ENCODE assay signal across 10 cellular contexts in the genomic region with DNA sequence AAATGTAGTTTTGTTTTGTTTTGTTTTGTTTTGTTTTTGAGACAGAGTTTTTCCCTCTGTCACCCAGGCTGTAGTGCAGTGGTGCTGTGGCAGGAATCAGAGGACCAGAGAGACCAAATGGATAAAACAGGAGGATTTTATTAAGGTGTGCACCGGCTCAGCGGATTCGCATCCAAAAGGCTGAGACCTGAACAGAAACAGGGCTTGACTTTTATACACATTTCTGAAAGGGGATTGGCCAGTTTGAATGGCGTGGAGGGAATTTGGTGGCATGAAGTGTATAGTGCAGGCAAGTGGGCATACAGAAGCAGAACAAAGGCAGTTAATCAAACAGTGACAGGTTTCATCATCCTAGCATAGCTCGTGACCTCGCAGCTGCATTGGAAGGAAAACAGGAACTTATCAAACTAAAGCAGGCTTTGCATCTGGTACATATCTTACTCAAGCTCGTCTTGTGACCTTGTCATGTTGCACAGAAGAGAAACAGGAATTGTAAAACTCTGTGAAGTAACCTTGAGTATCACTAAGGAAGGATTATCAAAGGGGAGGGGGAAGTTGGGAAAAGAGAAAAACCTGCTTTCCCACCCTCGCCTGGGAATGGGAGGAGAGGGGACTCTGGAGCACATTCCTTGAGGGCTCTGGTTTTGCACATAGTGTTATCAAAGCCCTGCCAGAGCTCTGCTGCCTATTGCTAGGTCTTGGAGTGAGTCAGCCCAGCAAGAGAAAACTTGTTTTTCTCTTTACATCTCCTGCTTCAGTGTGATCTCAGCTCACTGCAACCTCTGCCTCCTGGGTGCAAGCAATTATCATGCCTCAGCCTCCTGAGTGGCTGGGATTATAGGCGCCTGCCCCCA. TPM values are rescaled to one million over a fixed set of nuclear protein-coding genes. Genes with fewer than 3 reads are reported as not detected.
DNase-seq lines count a peak whose midpoint lies in the region; ATAC-seq and TF ChIP-seq lines count a peak whose summit lies in the region.
"Had no signal": no experiment of that assay in that cellular context is flagged by ENCODE, and none has a peak within 500 bp of the region (broad histone marks: within the 10 kb centered on the region; RNA-seq: fewer than 3 reads in every experiment).

No MANE protein-coding gene starts in this region.

- H3K4me3 ChIP-seq in SK-N-SH (ENCODE audit: low read depth in 2 of 2, low read length in 1 of 2): no peak overlapping the region
- no peak overlapping the region for H3K4me3 ChIP-seq in right lobe of liver
- H3K4me3 ChIP-seq in upper lobe of left lung: no peak overlapping the region
- H3K4me3 ChIP-seq: A549 had no signal

- H3K4me3 Mint-ChIP-seq in MCF 10A (ENCODE audit: unreplicated experiment): peak overlapping the region; percentile 3
- H3K4me3 Mint-ChIP-seq: natural killer cell had no signal

- H3K36me3 ChIP-seq in SK-N-SH (replicated peaks in 1 of 2; ENCODE audit: control insufficient read depth in 1 of 2, insufficient read depth in 2 of 2, low read length in 1 of 2): no peaks in the 10 kb centered on the region
- no peaks in the 10 kb centered on the region for H3K36me3 ChIP-seq in right lobe of liver
- no peaks in the 10 kb centered on the region for H3K36me3 ChIP-seq in upper lobe of left lung

- TF ChIP-seq RAD21 in SK-N-SH (IDR thresholded peaks at IDR 0.05; ENCODE audit: low read length): no peak

- POLR2A ChIA-PET in SK-N-SH (lab: Yijun Ruan, JAX): no interaction called here
- POLR2A ChIA-PET in MCF 10A (lab: Yijun Ruan, JAX): interaction anchor here (0.5 to 2.3 kb wide), 17 partner anchors 9 to 486 kb away, joined by 3 to 10 read pairs (median 3); a partner anchor contains a TSS

- H3K79me2 ChIP-seq in SK-N-SH (ENCODE audit: insufficient read depth): no peaks in the 10 kb centered on the region

- no peak overlapping the region for H3K9ac ChIP-seq in SK-N-SH

- DNase-seq in SK-N-SH (no peak), MCF 10A (ENCODE audit: unreplicated experiment) (peak; percentile 73), right lobe of liver (no peak), upper lobe of left lung (peak in 1 of 2 donors; percentile 71), NCI-H446 (lab: John Stamatoyannopoulos, UW) (no peak)
- DNase-seq: natural killer cell had no signal

- H3K4me2 ChIP-seq in SK-N-SH: no peak overlapping the region
- H3K4me2 ChIP-seq: A549 had no signal

- CTCF ChIA-PET in SK-N-SH (lab: Yijun Ruan, JAX): no interaction called here
- CTCF ChIA-PET in MCF 10A (lab: Yijun Ruan, JAX): interaction anchor here (1.4 kb wide), 1 partner anchor 67 kb away, joined by 4 read pairs; a partner anchor contains a TSS

- 62% methylated on average over 9 of the region's 9 CpGs for WGBS in SK-N-SH (ENCODE audit: low lambda C conversion rate)
- WGBS in right lobe of liver (ENCODE audit: insufficient coverage, low coverage, low lambda C conversion rate, missing lambda C conversion rate): 45% methylated on average over 9 of the region's 9 CpGs
- 52 to 55% methylated on average over 9 of the region's 9 CpGs for WGBS in upper lobe of left lung, 2 donors

- intact Hi-C loops in MCF 10A (cut with micrococcal nuclease) (no loop called here), right lobe of liver (cut with DNase I) (no loop called here)

- H3F3A ChIP-seq in SK-N-SH (replicated peaks; ENCODE audit: insufficient read depth): no peaks in the 10 kb centered on the region

- H3K27ac ChIP-seq in SK-N-SH (ENCODE audit: low read depth in 2 of 2, low read length in 1 of 2) (no peak overlapping the region), right lobe of liver (peak overlapping the region; percentile 7 to 47 (median 37)), upper lobe of left lung (peak overlapping the region; percentile 67 to 75 (median 70))
- H3K27ac ChIP-seq: A549 had no signal

- H3K9me2 ChIP-seq in SK-N-SH: no peaks in the 10 kb centered on the region

- no peaks in the 10 kb centered on the region for H3K9me3 Mint-ChIP-seq in MCF 10A (ENCODE audit: unreplicated experiment)

- H4K20me1 ChIP-seq in SK-N-SH (ENCODE audit: insufficient read depth): no peaks in the 10 kb centered on the region

- peaks cover 5% of the 10 kb centered on the region for H3K36me3 Mint-ChIP-seq in MCF 10A (ENCODE audit: insufficient read depth, unreplicated experiment)
- H3K36me3 Mint-ChIP-seq: natural killer cell had no signal

- peak overlapping the region; percentile 68 for H3K27ac Mint-ChIP-seq in MCF 10A (ENCODE audit: low read depth, unreplicated experiment)
- H3K27ac Mint-ChIP-seq: natural killer cell had no signal

- H3K27me3 ChIP-seq in SK-N-SH (ENCODE audit: insufficient read depth) (no peaks in the 10 kb centered on the region), right lobe of liver (no peaks in the 10 kb centered on the region), upper lobe of left lung (no peaks in the 10 kb centered on the region)

- TF ChIP-seq EP300 in SK-N-SH (IDR thresholded peaks at IDR 0.05; ENCODE audit: borderline replicate concordance in 1 of 2, low read depth in 1 of 2, low read length in 1 of 2) (no peak), upper lobe of left lung (IDR thresholded peaks at IDR 0.05) (peak in 2 of 4 donors; percentile 48 to 94)

- no peaks in the 10 kb centered on the region for H3K27me3 Mint-ChIP-seq in MCF 10A (ENCODE audit: insufficient read depth, unreplicated experiment)

- no peak for TF ChIP-seq CTCF in SK-N-SH (IDR thresholded peaks at IDR 0.05)
- no peak for TF ChIP-seq CTCF in MCF 10A (IDR thresholded peaks at IDR 0.05; ENCODE audit: unreplicated experiment)
- no peak for TF ChIP-seq CTCF in right lobe of liver (IDR thresholded peaks at IDR 0.05)
- TF ChIP-seq CTCF in upper lobe of left lung (IDR thresholded peaks at IDR 0.05): no peak

- ATAC-seq in SK-N-SH treated with all-trans-retinoic acid at 6 μM for 48 hours: peak; percentile 53; the same call in 2 of the 3 replicates
- ATAC-seq in right lobe of liver: peak; percentile 56 to 92 (median 86)
- peak; percentile 86 to 91 for ATAC-seq in upper lobe of left lung (ENCODE audit: low FRiP score in 2 of 2)
- ATAC-seq in GM21717 (IDR thresholded peaks at IDR 0.05; ENCODE audit: unreplicated experiment): no peak
- no peak for ATAC-seq in GM19395 (IDR thresholded peaks at IDR 0.05; ENCODE audit: unreplicated experiment)
- ATAC-seq: A549 had no signal

- BruUV-seq in MCF 10A (replicated peaks; lab: Mats Ljungman, UMichigan): no TSS peak

- TF ChIP-seq POLR2A in right lobe of liver (IDR thresholded peaks at IDR 0.05) (no peak), upper lobe of left lung (IDR thresholded peaks at IDR 0.05) (no peak)

- peaks cover 6% of the 10 kb centered on the region for H3K4me1 Mint-ChIP-seq in MCF 10A (ENCODE audit: insufficient read depth, unreplicated experiment)
- H3K4me1 Mint-ChIP-seq: natural killer cell had no signal

- no peaks in the 10 kb centered on the region for H3K4me1 ChIP-seq in SK-N-SH (ENCODE audit: control insufficient read depth in 1 of 2, insufficient read depth in 2 of 2, low read depth in 1 of 2, low read length in 1 of 2)
- H3K4me1 ChIP-seq in right lobe of liver: no peaks in the 10 kb centered on the region
- peaks cover 5 to 15% (median 9%) of the 10 kb centered on the region in 4 donors for H3K4me1 ChIP-seq in upper lobe of left lung
- H3K4me1 ChIP-seq: A549 had no signal

- H3K9me3 ChIP-seq in SK-N-SH (peaks cover 3% of the 10 kb centered on the region; the same call in 1 of the 2 replicates), right lobe of liver (peaks cover 0 to 7% (median 0%) of the 10 kb centered on the region in 4 donors), upper lobe of left lung (peaks cover 2 to 10% (median 6%) of the 10 kb centered on the region in 4 donors)

- no peak overlapping the region for H2AFZ ChIP-seq in SK-N-SH (ENCODE audit: low read depth)

TF ChIP-seq in SK-N-SH treated with all-trans-retinoic acid at 6 μM for 48 hours, 23 proteins besides CTCF, POLR2A, EP300 and RAD21 (continues in another document):
- no peak for TF ChIP-seq TCF4 (CRISPR knock-in tag; IDR thresholded peaks at IDR 0.05; ENCODE audit: borderline replicate concordance)
- no peak for TF ChIP-seq ISL1 (CRISPR knock-in tag; IDR thresholded peaks at IDR 0.05)
- TF ChIP-seq, protein P1, sequence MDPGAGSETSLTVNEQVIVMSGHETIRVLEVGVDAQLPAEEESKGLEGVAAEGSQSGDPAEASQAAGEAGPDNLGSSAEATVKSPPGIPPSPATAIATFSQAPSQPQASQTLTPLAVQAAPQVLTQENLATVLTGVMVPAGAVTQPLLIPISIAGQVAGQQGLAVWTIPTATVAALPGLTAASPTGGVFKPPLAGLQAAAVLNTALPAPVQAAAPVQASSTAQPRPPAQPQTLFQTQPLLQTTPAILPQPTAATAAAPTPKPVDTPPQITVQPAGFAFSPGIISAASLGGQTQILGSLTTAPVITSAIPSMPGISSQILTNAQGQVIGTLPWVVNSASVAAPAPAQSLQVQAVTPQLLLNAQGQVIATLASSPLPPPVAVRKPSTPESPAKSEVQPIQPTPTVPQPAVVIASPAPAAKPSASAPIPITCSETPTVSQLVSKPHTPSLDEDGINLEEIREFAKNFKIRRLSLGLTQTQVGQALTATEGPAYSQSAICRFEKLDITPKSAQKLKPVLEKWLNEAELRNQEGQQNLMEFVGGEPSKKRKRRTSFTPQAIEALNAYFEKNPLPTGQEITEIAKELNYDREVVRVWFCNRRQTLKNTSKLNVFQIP (CRISPR knock-in tag; IDR thresholded peaks at IDR 0.05; ENCODE audit: borderline replicate concordance, low read depth): no peak
- TF ChIP-seq OSR1 (CRISPR knock-in tag; IDR thresholded peaks at IDR 0.05): no peak

TF ChIP-seq in SK-N-SH, 30 proteins besides CTCF, POLR2A, EP300 and RAD21 (continues in another document):
- TF ChIP-seq, protein P2, sequence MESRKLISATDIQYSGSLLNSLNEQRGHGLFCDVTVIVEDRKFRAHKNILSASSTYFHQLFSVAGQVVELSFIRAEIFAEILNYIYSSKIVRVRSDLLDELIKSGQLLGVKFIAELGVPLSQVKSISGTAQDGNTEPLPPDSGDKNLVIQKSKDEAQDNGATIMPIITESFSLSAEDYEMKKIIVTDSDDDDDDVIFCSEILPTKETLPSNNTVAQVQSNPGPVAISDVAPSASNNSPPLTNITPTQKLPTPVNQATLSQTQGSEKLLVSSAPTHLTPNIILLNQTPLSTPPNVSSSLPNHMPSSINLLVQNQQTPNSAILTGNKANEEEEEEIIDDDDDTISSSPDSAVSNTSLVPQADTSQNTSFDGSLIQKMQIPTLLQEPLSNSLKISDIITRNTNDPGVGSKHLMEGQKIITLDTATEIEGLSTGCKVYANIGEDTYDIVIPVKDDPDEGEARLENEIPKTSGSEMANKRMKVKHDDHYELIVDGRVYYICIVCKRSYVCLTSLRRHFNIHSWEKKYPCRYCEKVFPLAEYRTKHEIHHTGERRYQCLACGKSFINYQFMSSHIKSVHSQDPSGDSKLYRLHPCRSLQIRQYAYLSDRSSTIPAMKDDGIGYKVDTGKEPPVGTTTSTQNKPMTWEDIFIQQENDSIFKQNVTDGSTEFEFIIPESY (IDR thresholded peaks at IDR 0.05; ENCODE audit: borderline replicate concordance, low read depth): no peak
- TF ChIP-seq JUND (IDR thresholded peaks at IDR 0.05) (no peak), MEF2A (IDR thresholded peaks at IDR 0.05; ENCODE audit: borderline replicate concordance, low read depth) (no peak)

RNA-seq across cellular contexts. Expression of a gene that starts 38.5 kb away (rescaled TPM):
- polyA plus RNA-seq in SK-N-SH (2012; rRNA removed): 4.2 and 5.8 TPM in 2 replicates
- polyA plus RNA-seq in SK-N-SH (2012; cell fraction: cytosol; rRNA removed): 3.2 and 3.3 TPM in 2 replicates
- 27.3 and 31.3 TPM in 2 replicates for polyA plus RNA-seq in SK-N-SH (2012; cell fraction: nucleus; rRNA removed)
- total RNA-seq in MCF 10A (2022) (8.1 and 9.4 TPM in 2 replicates), right lobe of liver (1 to 10 TPM; 1.6 to 2.3 (median 2.0) TPM), upper lobe of left lung (10 to 100 TPM in 1 of 6 donors, 1 to 10 TPM in 5; 4.2 to 15.7 (median 7.1) TPM)

Comparison
In these comparisons a context has a peak if more than half of its experiments do, and no peak if none do; other contexts are left out.
1. ATAC-seq: peak in SK-N-SH treated with all-trans-retinoic acid at 6 μM for 48 hours (single experiment), right lobe of liver (4 of 4) and upper lobe of left lung (2 of 2); none in GM21717 (single experiment) and GM19395 (single experiment).
2. H3K27ac ChIP-seq: peak in right lobe of liver (3 of 3) and upper lobe of left lung (4 of 4); none in SK-N-SH (0 of 2).